ENCODE assay signal across 8 cellular contexts in genomic region chrX:37686348-37686736, GRCh38. TPM values are rescaled to one million over a fixed set of nuclear protein-coding genes. Genes with fewer than 3 reads are reported as not detected.
DNase-seq lines count a peak whose midpoint lies in the region; ATAC-seq and TF ChIP-seq lines count a peak whose summit lies in the region.

No MANE protein-coding gene starts in this region.

- H3K4me1 ChIP-seq in right atrium auricular region, result no peaks in the 10 kb centered on the region

- peaks cover 3% of the 10 kb centered on the region for H3K27me3 Mint-ChIP-seq in T-helper 2 cell treated with Interferon-gamma antibody and Interleukin-4, amounts not matched to agents 5 μg/mL and 100 μg/mL, for 36 hours (ENCODE audit: low read depth)
- H3K27me3 Mint-ChIP-seq in activated CD4-positive, alpha-beta memory T cell treated with anti-CD3 and anti-CD28 coated beads for 36 hours, result peaks cover 5% of the 10 kb centered on the region
- H3K27me3 Mint-ChIP-seq in stimulated activated naive B cell treated with anti-CD40 and anti-IgM and Interleukin-4, amounts not matched to agents 10 μg/mL and 1 μg/mL and 100 μg/mL, for 72 hours, result peaks cover 0 to 7% of the 10 kb centered on the region in 2 donors

- ATAC-seq in stimulated activated naive B cell treated with anti-CD40 and anti-IgM and Interleukin-4, amounts not matched to agents 10 μg/mL and 1 μg/mL and 100 μg/mL, for 72 hours (replicated peaks), result no peak
- no peak for ATAC-seq in GM18502 (IDR thresholded peaks at IDR 0.05; ENCODE audit: poor library complexity, unreplicated experiment)

- intact Hi-C loops in activated CD4-positive, alpha-beta memory T cell treated with anti-CD3 and anti-CD28 coated beads for 36 hours (cut with micrococcal nuclease), result no loop called here

- H3K36me3 Mint-ChIP-seq in T-helper 2 cell treated with Interferon-gamma antibody and Interleukin-4, amounts not matched to agents 5 μg/mL and 100 μg/mL, for 36 hours (ENCODE audit: low read depth), result no peaks in the 10 kb centered on the region
- H3K36me3 Mint-ChIP-seq in activated CD4-positive, alpha-beta memory T cell treated with anti-CD3 and anti-CD28 coated beads for 36 hours, result no peaks in the 10 kb centered on the region
- no peaks in the 10 kb centered on the region for H3K36me3 Mint-ChIP-seq in stimulated activated naive B cell treated with anti-CD40 and anti-IgM and Interleukin-4, amounts not matched to agents 10 μg/mL and 1 μg/mL and 100 μg/mL, for 72 hours

- H3K4me3 Mint-ChIP-seq in T-helper 2 cell treated with Interferon-gamma antibody and Interleukin-4, amounts not matched to agents 5 μg/mL and 100 μg/mL, for 36 hours, result peak overlapping the region; percentile 71
- peak overlapping the region; percentile 35 for H3K4me3 Mint-ChIP-seq in activated CD4-positive, alpha-beta memory T cell treated with anti-CD3 and anti-CD28 coated beads for 36 hours
- H3K4me3 Mint-ChIP-seq in stimulated activated naive B cell treated with anti-CD40 and anti-IgM and Interleukin-4, amounts not matched to agents 10 μg/mL and 1 μg/mL and 100 μg/mL, for 72 hours, result peak overlapping the region; percentile 78 to 81

- H3K27ac Mint-ChIP-seq in T-helper 2 cell treated with Interferon-gamma antibody and Interleukin-4, amounts not matched to agents 5 μg/mL and 100 μg/mL, for 36 hours, result no peak overlapping the region
- H3K27ac Mint-ChIP-seq in activated CD4-positive, alpha-beta memory T cell treated with anti-CD3 and anti-CD28 coated beads for 36 hours, result no peak overlapping the region
- H3K27ac Mint-ChIP-seq in stimulated activated naive B cell treated with anti-CD40 and anti-IgM and Interleukin-4, amounts not matched to agents 10 μg/mL and 1 μg/mL and 100 μg/mL, for 72 hours, result peak overlapping the region; percentile 59

- H3K4me1 Mint-ChIP-seq in T-helper 2 cell treated with Interferon-gamma antibody and Interleukin-4, amounts not matched to agents 5 μg/mL and 100 μg/mL, for 36 hours (ENCODE audit: low read depth), result peaks cover 3% of the 10 kb centered on the region
- H3K4me1 Mint-ChIP-seq in activated CD4-positive, alpha-beta memory T cell treated with anti-CD3 and anti-CD28 coated beads for 36 hours (ENCODE audit: low read depth), result peaks cover 6% of the 10 kb centered on the region
- peaks cover 0 to 3% of the 10 kb centered on the region in 2 donors for H3K4me1 Mint-ChIP-seq in stimulated activated naive B cell treated with anti-CD40 and anti-IgM and Interleukin-4, amounts not matched to agents 10 μg/mL and 1 μg/mL and 100 μg/mL, for 72 hours

- no peaks in the 10 kb centered on the region for H3K9me3 Mint-ChIP-seq in T-helper 2 cell treated with Interferon-gamma antibody and Interleukin-4, amounts not matched to agents 5 μg/mL and 100 μg/mL, for 36 hours
- H3K9me3 Mint-ChIP-seq in activated CD4-positive, alpha-beta memory T cell treated with anti-CD3 and anti-CD28 coated beads for 36 hours, result no peaks in the 10 kb centered on the region
- no peaks in the 10 kb centered on the region for H3K9me3 Mint-ChIP-seq in stimulated activated naive B cell treated with anti-CD40 and anti-IgM and Interleukin-4, amounts not matched to agents 10 μg/mL and 1 μg/mL and 100 μg/mL, for 72 hours

- DNase-seq in T-helper 2 cell treated with Interferon-gamma antibody and Interleukin-4, amounts not matched to agents 5 μg/mL and 100 μg/mL, for 36 hours (ENCODE audit: low spot score), result no peak
- no peak for DNase-seq in T-helper 2 cell
- no peak for DNase-seq in activated CD4-positive, alpha-beta memory T cell treated with anti-CD3 and anti-CD28 coated beads for 36 hours
- DNase-seq in right atrium auricular region (ENCODE audit: low spot score), result no peak
- DNase-seq in stimulated activated naive B cell treated with anti-CD40 and anti-IgM and Interleukin-4, amounts not matched to agents 10 μg/mL and 1 μg/mL and 100 μg/mL, for 72 hours, result no peak
- DNase-seq in amygdala (lab: John Stamatoyannopoulos, UW), result no peak
- no peak for DNase-seq in NCI-H748 (lab: John Stamatoyannopoulos, UW; ENCODE audit: unreplicated experiment)

- no peaks in the 10 kb centered on the region for H3K27me3 ChIP-seq in right atrium auricular region

- CTCF ChIA-PET in activated CD4-positive, alpha-beta memory T cell treated with anti-CD3 and anti-CD28 coated beads for 36 hours (lab: Charles Lee), result no interaction called here

- no peaks in the 10 kb centered on the region for H3K9me3 ChIP-seq in right atrium auricular region

- peak overlapping the region; percentile 76 to 87 for H3K27ac ChIP-seq in right atrium auricular region

- H3K4me3 ChIP-seq in right atrium auricular region, result peak overlapping the region; percentile 39 to 49

- TF ChIP-seq CTCF in right atrium auricular region (IDR thresholded peaks at IDR 0.05), result no peak

- POLR2A ChIA-PET in activated CD4-positive, alpha-beta memory T cell treated with anti-CD3 and anti-CD28 coated beads for 36 hours (lab: Charles Lee), result no interaction called here

- H3K36me3 ChIP-seq in right atrium auricular region, result no peaks in the 10 kb centered on the region

RNA-seq across cellular contexts. Expression of gene XK, which starts 0.8 kb away (rescaled TPM):
- total RNA-seq in activated CD4-positive, alpha-beta memory T cell treated with anti-CD3 and anti-CD28 coated beads for 36 hours, result not detected
- total RNA-seq in right atrium auricular region, result 10 to 100 TPM in 1 of 2 donors, 1 to 10 TPM in 1; 5.1 to 10.1 TPM

Comparison
In these comparisons a context has a peak if more than half of its experiments do, and no peak if none do; other contexts are left out.
1. RNA of gene XK, which starts 0.8 kb away (total RNA-seq): 5.1 to 10.1 TPM in right atrium auricular region; not detected in activated CD4-positive, alpha-beta memory T cell treated with anti-CD3 and anti-CD28 coated beads for 36 hours; every median in the first group is over 4 times any median in the second.
2. Peak in every context shown above with its lines, with median percentiles within 50 percentile points of each other: H3K4me3 Mint-ChIP-seq.